ENCODE assay signal across 2 cellular contexts in the genomic region with DNA sequence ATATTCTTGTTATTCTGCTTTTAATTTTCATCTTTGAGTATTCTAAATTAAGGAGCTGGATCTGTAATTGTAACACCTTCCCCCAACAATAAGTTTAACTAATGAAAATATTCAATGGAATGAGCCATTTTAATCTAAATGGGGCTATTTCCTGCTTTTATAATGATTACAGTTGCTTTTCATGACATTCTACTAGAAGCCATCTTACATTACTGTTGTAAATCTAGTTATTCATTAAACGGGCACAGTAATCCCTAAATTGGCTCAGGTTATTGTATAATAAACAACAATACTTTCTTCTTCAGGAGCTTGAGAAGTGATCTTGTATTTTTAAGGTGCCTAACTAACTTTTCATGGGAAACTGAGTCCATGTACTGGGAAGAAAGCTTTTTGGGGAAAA.
TF ChIP-seq lines count a peak whose summit lies in the region.

No MANE protein-coding gene starts in this region.

TF ChIP-seq in liver, 16 proteins besides CTCF, POLR2A, EP300 and RAD21:
- TF ChIP-seq YY1 (IDR thresholded peaks at IDR 0.05) (peak; percentile 54), HNF4A (conservative IDR thresholded peaks at IDR 0.05) (no peak)

TF ChIP-seq in HepG2, 621 proteins besides CTCF, POLR2A, EP300 and RAD21:
- no peak for TF ChIP-seq NRL (CRISPR knock-in tag; IDR thresholded peaks at IDR 0.05; ENCODE audit: borderline replicate concordance)
- TF ChIP-seq NCOA2 (CRISPR knock-in tag; IDR thresholded peaks at IDR 0.05): no peak
- no peak for TF ChIP-seq ZNF24 (IDR thresholded peaks at IDR 0.05)
- TF ChIP-seq, protein P1, sequence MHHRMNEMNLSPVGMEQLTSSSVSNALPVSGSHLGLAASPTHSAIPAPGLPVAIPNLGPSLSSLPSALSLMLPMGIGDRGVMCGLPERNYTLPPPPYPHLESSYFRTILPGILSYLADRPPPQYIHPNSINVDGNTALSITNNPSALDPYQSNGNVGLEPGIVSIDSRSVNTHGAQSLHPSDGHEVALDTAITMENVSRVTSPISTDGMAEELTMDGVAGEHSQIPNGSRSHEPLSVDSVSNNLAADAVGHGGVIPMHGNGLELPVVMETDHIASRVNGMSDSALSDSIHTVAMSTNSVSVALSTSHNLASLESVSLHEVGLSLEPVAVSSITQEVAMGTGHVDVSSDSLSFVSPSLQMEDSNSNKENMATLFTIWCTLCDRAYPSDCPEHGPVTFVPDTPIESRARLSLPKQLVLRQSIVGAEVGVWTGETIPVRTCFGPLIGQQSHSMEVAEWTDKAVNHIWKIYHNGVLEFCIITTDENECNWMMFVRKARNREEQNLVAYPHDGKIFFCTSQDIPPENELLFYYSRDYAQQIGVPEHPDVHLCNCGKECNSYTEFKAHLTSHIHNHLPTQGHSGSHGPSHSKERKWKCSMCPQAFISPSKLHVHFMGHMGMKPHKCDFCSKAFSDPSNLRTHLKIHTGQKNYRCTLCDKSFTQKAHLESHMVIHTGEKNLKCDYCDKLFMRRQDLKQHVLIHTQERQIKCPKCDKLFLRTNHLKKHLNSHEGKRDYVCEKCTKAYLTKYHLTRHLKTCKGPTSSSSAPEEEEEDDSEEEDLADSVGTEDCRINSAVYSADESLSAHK (CRISPR knock-in tag; IDR thresholded peaks at IDR 0.05; ENCODE audit: borderline replicate concordance): no peak
- TF ChIP-seq IKZF4 (CRISPR knock-in tag; IDR thresholded peaks at IDR 0.05; ENCODE audit: borderline replicate concordance, low read depth, not compliant biosample characterization): no peak
- no peak for TF ChIP-seq HNRNPLL (IDR thresholded peaks at IDR 0.05; ENCODE audit: low read depth, low read length, poor library complexity, severe bottlenecking)
- no peak for TF ChIP-seq ZNF761 (CRISPR knock-in tag; conservative IDR thresholded peaks at IDR 0.05)
- TF ChIP-seq, protein P2, sequence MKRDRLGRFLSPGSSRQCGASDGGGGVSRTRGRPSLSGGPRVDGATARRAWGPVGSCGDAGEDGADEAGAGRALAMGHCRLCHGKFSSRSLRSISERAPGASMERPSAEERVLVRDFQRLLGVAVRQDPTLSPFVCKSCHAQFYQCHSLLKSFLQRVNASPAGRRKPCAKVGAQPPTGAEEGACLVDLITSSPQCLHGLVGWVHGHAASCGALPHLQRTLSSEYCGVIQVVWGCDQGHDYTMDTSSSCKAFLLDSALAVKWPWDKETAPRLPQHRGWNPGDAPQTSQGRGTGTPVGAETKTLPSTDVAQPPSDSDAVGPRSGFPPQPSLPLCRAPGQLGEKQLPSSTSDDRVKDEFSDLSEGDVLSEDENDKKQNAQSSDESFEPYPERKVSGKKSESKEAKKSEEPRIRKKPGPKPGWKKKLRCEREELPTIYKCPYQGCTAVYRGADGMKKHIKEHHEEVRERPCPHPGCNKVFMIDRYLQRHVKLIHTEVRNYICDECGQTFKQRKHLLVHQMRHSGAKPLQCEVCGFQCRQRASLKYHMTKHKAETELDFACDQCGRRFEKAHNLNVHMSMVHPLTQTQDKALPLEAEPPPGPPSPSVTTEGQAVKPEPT (CRISPR knock-in tag; IDR thresholded peaks at IDR 0.05; ENCODE audit: low read depth): no peak
- no peak for TF ChIP-seq ZNF382 (CRISPR knock-in tag; IDR thresholded peaks at IDR 0.05; ENCODE audit: borderline replicate concordance)
- no peak for TF ChIP-seq CENPX (CRISPR knock-in tag; IDR thresholded peaks at IDR 0.05)
- no peak for TF ChIP-seq U2AF2 (IDR thresholded peaks at IDR 0.05; ENCODE audit: low read depth, low read length)
- TF ChIP-seq PCBP1 (IDR thresholded peaks at IDR 0.05; ENCODE audit: borderline replicate concordance, low read depth, low read length): no peak
TF ChIP-seq in HepG2: peak in this region for 0.
